37 cellular contexts compared by ENCODE assay signal in genomic region chr4:99705891-99706290, GRCh38. TPM values are rescaled to one million over a fixed set of nuclear protein-coding genes. Genes with fewer than 3 reads are reported as not detected.
"Had no signal": no experiment of that assay in that cellular context is flagged by ENCODE, and none has a peak within 500 bp of the region (broad histone marks: within the 10 kb centered on the region; RNA-seq: fewer than 3 reads in every experiment).

No MANE protein-coding gene starts in this region.

- DNase-seq: Karpas-422, Kasumi-1, MG63, MM.1S, MV-4-11, NCI-H1048, NCI-H1092, NCI-H1092 treated with DMSO at 0.1 percent for 48 hours, NCI-H1105, NCI-H1105 treated with DMSO at 0.1 percent for 48 hours, NCI-H1417, NCI-H1417 treated with DMSO at 0.1 percent for 48 hours, NCI-H1436, NCI-H1436 treated with DMSO at 0.1 percent for 48 hours, NCI-H146, NCI-H1694, NCI-H1694 treated with DMSO at 0.1 percent for 48 hours, NCI-H187, NCI-H187 treated with DMSO at 0.1 percent for 48 hours, NCI-H1930, NCI-H2029, NCI-H2029 treated with DMSO at 0.1 percent for 48 hours, NCI-H2081, NCI-H2081 treated with DMSO at 0.1 percent for 48 hours, NCI-H2107, NCI-H2171, NCI-H2171 treated with DMSO at 0.1 percent for 48 hours, NCI-H2227 treated with DMSO at 0.1 percent for 48 hours, NCI-H226, NCI-H345, NCI-H446, NCI-H446 treated with DMSO at 0.1 percent for 48 hours, NCI-H510A, NCI-H510A treated with DMSO at 0.1 percent for 48 hours, NCI-H524, NCI-H524 treated with DMSO at 0.1 percent for 48 hours had no signal

- H3K36me3 ChIP-seq: MG63 had no signal

- H3K27me3 ChIP-seq: MG63 had no signal

- H3K9me3 ChIP-seq: MG63 had no signal

- H3K4me3 ChIP-seq: MG63 had no signal

RNA-seq across cellular contexts. Expression of gene C4orf54, which starts 48.3 kb away (rescaled TPM):
- total RNA-seq: MCF 10A had no signal
